In the genomic region with DNA sequence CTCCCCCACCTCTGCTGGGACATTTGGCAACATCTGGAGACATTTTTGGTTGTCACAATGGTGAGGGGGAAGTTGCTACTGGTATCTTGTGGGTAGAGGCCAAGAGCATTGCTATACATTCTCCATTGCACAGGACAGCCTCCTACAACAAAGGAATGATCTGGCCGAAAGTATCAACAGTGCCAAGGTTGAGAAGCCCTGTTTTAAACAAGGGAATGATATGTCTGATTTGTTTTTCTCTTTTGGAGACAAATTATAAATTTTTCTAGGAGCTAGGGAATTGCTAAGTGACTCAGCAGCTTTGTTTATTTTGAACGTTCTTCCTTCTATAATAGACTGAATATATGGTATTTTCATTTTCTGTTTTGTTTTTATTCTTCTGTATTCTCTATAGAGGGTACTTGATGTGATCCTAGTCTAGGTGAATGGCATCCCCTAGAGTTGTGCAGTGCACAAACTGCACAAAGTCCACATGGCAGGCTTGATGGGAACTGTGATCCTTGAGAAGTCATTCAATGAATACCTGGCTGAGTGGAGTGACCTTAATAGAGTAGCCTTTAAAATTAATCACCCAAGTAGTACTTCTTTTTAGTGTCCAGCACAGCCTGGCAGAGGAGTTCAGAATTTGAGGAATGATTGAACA, we compare ENCODE assay signal across 1 cellular context.
TF ChIP-seq lines count a peak whose summit lies in the region.

No MANE protein-coding gene starts in this region.

TF ChIP-seq in IMR-90, 13 proteins besides CTCF, POLR2A, EP300 and RAD21:
- TF ChIP-seq RCOR1 (IDR thresholded peaks at IDR 0.05; ENCODE audit: insufficient replicate concordance, low read length) = peak; percentile 44
- peak; percentile 71 for TF ChIP-seq NFE2L2 (IDR thresholded peaks at IDR 0.05; ENCODE audit: low read depth, low read length)
- no peak for TF ChIP-seq USF2 (IDR thresholded peaks at IDR 0.05; ENCODE audit: low read depth, low read length)
- TF ChIP-seq FOS (IDR thresholded peaks at IDR 0.05; ENCODE audit: low read depth, low read length) = peak; percentile 41; the same call in 1 of the 2 replicates
- TF ChIP-seq BHLHE40 (IDR thresholded peaks at IDR 0.05; ENCODE audit: low read depth, low read length) = no peak
